In the genomic region with DNA sequence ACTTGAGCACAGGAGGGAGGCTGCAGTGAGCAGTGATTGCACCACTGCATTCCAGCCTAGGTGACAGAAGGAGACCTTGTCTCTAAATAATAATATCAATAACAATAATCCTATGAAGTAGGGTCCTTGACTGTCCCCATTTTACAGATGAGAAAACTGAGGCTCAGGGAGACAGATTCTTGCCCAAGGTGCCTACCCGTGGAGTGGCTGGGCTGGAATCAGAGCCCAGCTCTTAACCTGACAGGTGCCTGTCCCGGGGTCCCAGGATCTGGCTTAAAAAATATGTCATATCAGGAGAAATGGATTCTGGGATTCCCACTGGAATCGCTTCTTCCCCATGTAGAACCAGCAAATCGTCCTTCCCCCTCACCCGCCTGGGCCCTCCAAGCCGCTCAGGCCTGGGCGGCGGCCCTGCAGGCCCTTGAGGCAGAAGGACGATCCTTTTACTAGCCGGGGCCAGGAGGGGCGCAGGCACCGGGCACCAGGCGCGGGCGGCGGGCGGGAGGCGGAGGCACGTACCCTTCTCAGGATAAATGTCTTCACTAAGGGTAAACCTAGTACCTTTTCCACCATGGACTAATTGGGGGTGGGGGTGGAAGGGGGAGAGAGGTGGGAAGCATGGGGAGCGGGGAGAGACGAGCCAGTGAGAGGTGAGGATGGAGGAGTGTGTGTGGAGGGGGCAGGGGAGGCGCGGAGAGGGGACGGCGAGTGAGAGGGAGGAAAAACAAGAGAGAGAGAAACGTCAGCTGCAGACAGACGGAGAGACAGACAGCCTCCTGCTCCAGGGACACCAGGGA, we compare ENCODE assay signal across 15 cellular contexts.
DNase-seq lines count a peak whose midpoint lies in the region; ATAC-seq, FAIRE-seq and TF ChIP-seq lines count a peak whose summit lies in the region.
"Had no signal": no experiment of that assay in that cellular context is flagged by ENCODE, and none has a peak within 500 bp of the region (broad histone marks: within the 10 kb centered on the region; RNA-seq: fewer than 3 reads in every experiment).

No MANE protein-coding gene starts in this region.

- H3T11ph ChIP-seq in H9 (ENCODE audit: low read length) = no peak overlapping the region

- H3K4me3 Mint-ChIP-seq in H9 = no peak overlapping the region
- H3K4me3 Mint-ChIP-seq in nephron progenitor cell = no peak overlapping the region

- H3K18ac ChIP-seq in H9 (ENCODE audit: insufficient read length, low read depth, low read length) = no peak overlapping the region
- no peak overlapping the region for H3K18ac ChIP-seq in mesenchymal stem cell (ENCODE audit: low read depth in 1 of 2, low read length in 2 of 2)

- H2AK5ac ChIP-seq in H9 (ENCODE audit: insufficient read length, low read length) = no peak overlapping the region
- no peak overlapping the region for H2AK5ac ChIP-seq in mesenchymal stem cell (ENCODE audit: low read length, severe bottlenecking)

- H4K5ac ChIP-seq in H9 (ENCODE audit: insufficient read length, low read depth, low read length) = no peak overlapping the region

- H3K36me3 Mint-ChIP-seq in H9 (ENCODE audit: insufficient read depth in 1 of 3, low read depth in 3 of 3) (peaks cover 5 to 22% (median 17%) of the 10 kb centered on the region in 3 experiments; a peak in 6 of 7 replicates), nephron progenitor cell (ENCODE audit: low read depth) (no peaks in the 10 kb centered on the region)

- H2AFZ ChIP-seq in H9 (ENCODE audit: low read length) (no peak overlapping the region), GM12878 (ENCODE audit: control insufficient read depth, low read depth, low read length) (peak overlapping the region; percentile 48), mesenchymal stem cell (ENCODE audit: low read depth, low read length) (peak overlapping the region; percentile 46)

- H3K36me3 ChIP-seq in GM12878 (ENCODE audit: control insufficient read depth in 2 of 2, insufficient read depth in 2 of 2, low read length in 1 of 2) (no peaks in the 10 kb centered on the region), mesenchymal stem cell (ENCODE audit: control insufficient read depth in 1 of 2, insufficient read depth in 2 of 2, low read depth in 1 of 2, low read length in 2 of 2) (no peaks in the 10 kb centered on the region), WERI-Rb-1 (peaks cover 33% of the 10 kb centered on the region), prostate gland (no peaks in the 10 kb centered on the region)

- no peaks in the 10 kb centered on the region for H3K9me3 Mint-ChIP-seq in H9
- H3K9me3 Mint-ChIP-seq in nephron progenitor cell = peaks cover 2% of the 10 kb centered on the region

- ATAC-seq in GM12878 (no peak), foreskin keratinocyte (no peak)

- no peaks in the 10 kb centered on the region for H3K23me2 ChIP-seq in H9 (ENCODE audit: insufficient read length, low read depth, low read length, poor library complexity, severe bottlenecking)

- H3K27me3 ChIP-seq in AG04450 (ENCODE audit: control insufficient read depth, insufficient read depth, low read length) = peaks cover 4% of the 10 kb centered on the region
- no peaks in the 10 kb centered on the region for H3K27me3 ChIP-seq in H9 (ENCODE audit: insufficient read depth, low read length)
- no peaks in the 10 kb centered on the region for H3K27me3 ChIP-seq in GM12878 (replicated peaks in 1 of 2; ENCODE audit: control insufficient read depth in 2 of 2, insufficient read depth in 2 of 2, low read length in 1 of 2)
- peaks cover 28 to 57% of the 10 kb centered on the region in 2 experiments for H3K27me3 ChIP-seq in mesenchymal stem cell (ENCODE audit: control insufficient read depth in 1 of 2, insufficient read depth in 1 of 2, low read length in 2 of 2)
- no peaks in the 10 kb centered on the region for H3K27me3 ChIP-seq in WERI-Rb-1 (ENCODE audit: insufficient read depth, low read depth, severe bottlenecking)
- peaks cover 13% of the 10 kb centered on the region for H3K27me3 ChIP-seq in foreskin keratinocyte
- H3K27me3 ChIP-seq in prostate gland (replicated peaks; ENCODE audit: insufficient read depth) = peaks cover 5% of the 10 kb centered on the region

- H3K4me2 ChIP-seq in H9 (ENCODE audit: insufficient read depth, insufficient read length, low read length) = no peak overlapping the region
- peak overlapping the region; percentile 55; the same call in 1 of the 2 replicates for H3K4me2 ChIP-seq in GM12878 (ENCODE audit: control insufficient read depth, insufficient read depth)
- no peak overlapping the region for H3K4me2 ChIP-seq in mesenchymal stem cell (ENCODE audit: low read length, poor library complexity, severe bottlenecking)

- no peak for FAIRE-seq in GM12878 (lab: Jason Lieb, UNC)

- H4K20me1 ChIP-seq in H9 (ENCODE audit: control insufficient read depth, insufficient read depth, insufficient read length) (no peaks in the 10 kb centered on the region), GM12878 (ENCODE audit: control insufficient read depth, insufficient read depth) (no peaks in the 10 kb centered on the region)

- H2BK12ac ChIP-seq in H9 (ENCODE audit: insufficient read length, low read depth, low read length) = no peak overlapping the region
- no peak overlapping the region for H2BK12ac ChIP-seq in mesenchymal stem cell (ENCODE audit: low read length in 2 of 2)

- no peak overlapping the region for H3K56ac ChIP-seq in H9 (ENCODE audit: insufficient read length, low read depth, low read length)

- peaks cover 0 to 15% of the 10 kb centered on the region in 2 experiments; a peak in 2 of 4 replicates for H3K4me1 Mint-ChIP-seq in H9
- H3K4me1 Mint-ChIP-seq in nephron progenitor cell = peaks cover 15% of the 10 kb centered on the region

- H3K9ac ChIP-seq in H9 (ENCODE audit: extremely low read depth, insufficient read length, low read length) = no peak overlapping the region
- no peak overlapping the region for H3K9ac ChIP-seq in GM12878 (ENCODE audit: control insufficient read depth, insufficient read depth, low read length)
- H3K9ac ChIP-seq in mesenchymal stem cell (ENCODE audit: low read length) = peak overlapping the region; percentile 15

- POLR2A ChIA-PET in AG04450 (lab: Yijun Ruan, JAX) (no interaction called here), GM12878 (lab: Charles Lee) (no interaction called here)

- no peak for TF ChIP-seq RAD21 in GM12878 (IDR thresholded peaks at IDR 0.05; ENCODE audit: insufficient read depth, low read depth, low read length)

- no TSS peak for BruUV-seq in GM12878 (replicated peaks; lab: Mats Ljungman, UMichigan)

- H3K4ac ChIP-seq in H9 (ENCODE audit: low read depth, low read length) (no peak overlapping the region), mesenchymal stem cell (ENCODE audit: low read depth in 1 of 2, low read length in 2 of 2) (no peak overlapping the region)

- in situ Hi-C loops in GM12878 (cut with MboI) = no loop called here

- H3K27ac ChIP-seq in AG04450 (ENCODE audit: low read depth, low read length) = no peak overlapping the region
- H3K27ac ChIP-seq in H9 (ENCODE audit: insufficient read length, low read depth, low read length) = no peak overlapping the region
- no peak overlapping the region for H3K27ac ChIP-seq in GM12878 (ENCODE audit: control insufficient read depth, insufficient read depth)
- no peak overlapping the region for H3K27ac ChIP-seq in mesenchymal stem cell (ENCODE audit: low read length, poor library complexity, severe bottlenecking)
- H3K27ac ChIP-seq in WERI-Rb-1 = no peak overlapping the region
- H3K27ac ChIP-seq in foreskin keratinocyte = no peak overlapping the region
- no peak overlapping the region for H3K27ac ChIP-seq in prostate gland

- H3K27ac Mint-ChIP-seq in H9 (peak overlapping the region in 2 of 3 experiments; percentile 52 to 88; a peak in 4 of 7 replicates), nephron progenitor cell (no peak overlapping the region)

- RAD21 ChIA-PET in GM12878 (lab: Charles Lee; ENCODE audit: unreplicated experiment) = no interaction called here

- SMC1A ChIA-PET in GM12878 (lab: Charles Lee; ENCODE audit: uncharacterized antibody, unreplicated experiment) = no interaction called here

- no CpG with 5 or more reads among the region's 27 CpGs for WGBS in H9 (ENCODE audit: extremely low coverage, insufficient read length, low lambda C conversion rate)
- WGBS in GM12878 (ENCODE audit: insufficient coverage, insufficient replicate concordance, low lambda C conversion rate, missing lambda C conversion rate) = 13% methylated on average over 23 of the region's 27 CpGs
- WGBS in mesenchymal stem cell = 31% methylated on average over 16 of the region's 27 CpGs
- 23% methylated on average over 25 of the region's 27 CpGs for WGBS in prostate gland

- H3K4me3 ChIP-seq in AG04450 (ENCODE audit: low read depth, low read length) (0 out of 2 replicates have a peak overlapping the region, but pooled peaks have one; percentile 22), GM12878 (no peak overlapping the region), mesenchymal stem cell (ENCODE audit: insufficient read depth in 1 of 2, low read depth in 1 of 2, low read length in 2 of 2) (no peak overlapping the region), WERI-Rb-1 (ENCODE audit: low read depth, low read length) (no peak overlapping the region), prostate gland (no peak overlapping the region)

- no peak overlapping the region for H2BK20ac ChIP-seq in H9 (ENCODE audit: low read depth, low read length, poor library complexity, severe bottlenecking)

- DNase-seq in AG04450 (ENCODE audit: low read depth, low spot score) (no peak), H9 (peak; percentile 50), GM12878 (ENCODE audit: low read depth, low spot score) (no peak), mesenchymal stem cell (no peak), WERI-Rb-1 (no peak), foreskin keratinocyte (no peak), nephron progenitor cell (no peak), prostate gland (ENCODE audit: low spot score) (no peak)
- DNase-seq: AML-193; effector memory CD4-positive, alpha-beta T cell; KG1; NCI-H1694 treated with DMSO at 0.1 percent for 48 hours; NCI-H526; Right ventricle myocardium superior; stimulated activated CD4-positive, alpha-beta T cell treated with anti-CD3 and anti-CD28 coated beads, Interleukin-1b, Interleukin-23, amount 100 ng/mL, for 48 hours had no signal

- CTCF ChIA-PET in AG04450 (lab: Charles Lee) = no interaction called here
- CTCF ChIA-PET in GM12878 (lab: Yijun Ruan, JAX) = interaction anchor here (0.6 to 1.4 kb wide), 2 partner anchors 10 to 309 kb away, joined by 3 to 4 read pairs; no protein-coding TSS in a partner anchor

- H3K79me1 ChIP-seq in H9 (ENCODE audit: insufficient read depth, low read depth, low read length, poor library complexity, severe bottlenecking) = no peaks in the 10 kb centered on the region
- no peaks in the 10 kb centered on the region for H3K79me1 ChIP-seq in mesenchymal stem cell (replicated peaks; ENCODE audit: low read length, poor library complexity, severe bottlenecking)

- H3K14ac ChIP-seq in H9 (ENCODE audit: insufficient read depth, low read length) (no peak overlapping the region), mesenchymal stem cell (ENCODE audit: low read length in 2 of 2) (no peak overlapping the region)

- H3K23ac ChIP-seq in H9 (ENCODE audit: insufficient read length, low read depth, low read length) = no peak overlapping the region
- no peak overlapping the region for H3K23ac ChIP-seq in mesenchymal stem cell (ENCODE audit: low read length in 2 of 2)

- intact Hi-C loops in GM12878 (cut with micrococcal nuclease; ENCODE audit: unreplicated experiment) = no loop called here
- intact Hi-C loops in prostate gland (cut with DNase I) = no loop called here

- H3K79me2 ChIP-seq in H9 (ENCODE audit: insufficient read depth, low read length) (no peaks in the 10 kb centered on the region), GM12878 (ENCODE audit: control insufficient read depth, insufficient read depth, low read length) (no peaks in the 10 kb centered on the region)

- H2BK120ac ChIP-seq in H9 (ENCODE audit: low read depth, low read length, poor library complexity, severe bottlenecking) (no peak overlapping the region), mesenchymal stem cell (ENCODE audit: low read depth, low read length) (no peak overlapping the region)

- no peak overlapping the region for H4K91ac ChIP-seq in H9 (ENCODE audit: insufficient read length, low read depth, low read length)
- no peak overlapping the region for H4K91ac ChIP-seq in mesenchymal stem cell (ENCODE audit: low read length)

- no peaks in the 10 kb centered on the region for H3K4me1 ChIP-seq in H9 (ENCODE audit: insufficient read depth, low read length)
- peaks cover 5% of the 10 kb centered on the region; the same call in 1 of the 2 replicates for H3K4me1 ChIP-seq in GM12878 (ENCODE audit: control insufficient read depth, insufficient read depth, low read length)
- peaks cover 2% of the 10 kb centered on the region for H3K4me1 ChIP-seq in mesenchymal stem cell (ENCODE audit: control insufficient read depth, insufficient read depth, low read depth, low read length)
- H3K4me1 ChIP-seq in foreskin keratinocyte = no peaks in the 10 kb centered on the region
- no peaks in the 10 kb centered on the region for H3K4me1 ChIP-seq in prostate gland (replicated peaks)

- H3K9me3 ChIP-seq in AG04450 (ENCODE audit: control insufficient read depth, insufficient read depth, low read length) (peaks cover 4% of the 10 kb centered on the region; the same call in 1 of the 2 replicates), H9 (ENCODE audit: control insufficient read depth, low read depth, low read length) (no peaks in the 10 kb centered on the region), GM12878 (replicated peaks; ENCODE audit: control insufficient read depth, insufficient read depth, low read length) (no peaks in the 10 kb centered on the region; the same call in 2 of the 3 replicates), mesenchymal stem cell (ENCODE audit: control insufficient read depth, low read length) (no peaks in the 10 kb centered on the region), WERI-Rb-1 (ENCODE audit: severe bottlenecking) (no peaks in the 10 kb centered on the region), prostate gland (no peaks in the 10 kb centered on the region)

- H4K8ac ChIP-seq in H9 (replicated peaks; ENCODE audit: insufficient read length, low read depth, low read length) (no peak overlapping the region), mesenchymal stem cell (ENCODE audit: low read length) (peak overlapping the region; percentile 31)

- TF ChIP-seq CTCF in AG04450 (IDR thresholded peaks at IDR 0.05; ENCODE audit: low read depth, low read length) = no peak
- TF ChIP-seq CTCF in H9 (conservative IDR thresholded peaks at IDR 0.05) = no peak
- TF ChIP-seq CTCF in GM12878 (IDR thresholded peaks at IDR 0.05 in 2 of 3, conservative IDR thresholded peaks at IDR 0.05 in 1 of 3; ENCODE audit: control insufficient read depth in 2 of 3, extremely low read depth in 1 of 3, insufficient read depth in 1 of 3, low read depth in 3 of 3, low read length in 3 of 3) = no peak
- no peak for TF ChIP-seq CTCF in WERI-Rb-1 (IDR thresholded peaks at IDR 0.05; ENCODE audit: low read depth, low read length)
- TF ChIP-seq CTCF in foreskin keratinocyte (conservative IDR thresholded peaks at IDR 0.05) = no peak
- TF ChIP-seq CTCF in nephron progenitor cell (IDR thresholded peaks at IDR 0.05) = no peak
- TF ChIP-seq CTCF in prostate gland (IDR thresholded peaks at IDR 0.05) = no peak

- no peak for TF ChIP-seq EP300 in GM12878 (IDR thresholded peaks at IDR 0.05; ENCODE audit: borderline replicate concordance in 1 of 2, control insufficient read depth in 1 of 2, low read depth in 2 of 2, low read length in 2 of 2)

- H2BK5ac ChIP-seq in H9 (ENCODE audit: insufficient read length, low read length) = no peak overlapping the region
- no peak overlapping the region for H2BK5ac ChIP-seq in mesenchymal stem cell (ENCODE audit: low read depth, low read length, poor library complexity, severe bottlenecking)

- TF ChIP-seq POLR2A in GM12878 (IDR thresholded peaks at IDR 0.05; ENCODE audit: low read depth, low read length) = no peak
- TF ChIP-seq POLR2A in prostate gland (IDR thresholded peaks at IDR 0.05) = no peak

- H3K27me3 Mint-ChIP-seq in H9 (ENCODE audit: low read depth) (no peaks in the 10 kb centered on the region), nephron progenitor cell (ENCODE audit: low read depth, poor library complexity) (peaks cover 5% of the 10 kb centered on the region)

- H2BK15ac ChIP-seq in H9 (ENCODE audit: low read depth, low read length) = no peak overlapping the region
- H2BK15ac ChIP-seq in mesenchymal stem cell (ENCODE audit: low read depth, poor library complexity, severe bottlenecking) = no peak overlapping the region
